In genomic region chr7:129864042-129864441, GRCh38 we compare ENCODE assay signal across 12 cellular contexts.
DNase-seq lines count a peak whose midpoint lies in the region; ATAC-seq and TF ChIP-seq lines count a peak whose summit lies in the region.
"Had no signal": no experiment of that assay in that cellular context is flagged by ENCODE, and none has a peak within 500 bp of the region (broad histone marks: within the 10 kb centered on the region; RNA-seq: fewer than 3 reads in every experiment).

No MANE protein-coding gene starts in this region.

- H3K9me3 ChIP-seq in H9 (ENCODE audit: control insufficient read depth, low read depth, low read length) (no peaks in the 10 kb centered on the region), adipocyte (ENCODE audit: control insufficient read depth, low read length) (no peaks in the 10 kb centered on the region), gastroesophageal sphincter (no peaks in the 10 kb centered on the region), sigmoid colon (no peaks in the 10 kb centered on the region)
- H3K9me3 ChIP-seq: BLaER1 treated with 17β-estradiol and CSF1 and Interleukin-3, amounts not matched to agents 10 nM and 100 nM had no signal

- no peak overlapping the region for H3K4me2 ChIP-seq in H9 (ENCODE audit: insufficient read depth, insufficient read length, low read length)

- intact Hi-C loops in sigmoid colon (cut with DNase I): no loop called here

- H3K36me3 Mint-ChIP-seq in H9 (ENCODE audit: insufficient read depth in 1 of 3, low read depth in 3 of 3): peaks cover 4 to 5% (median 4%) of the 10 kb centered on the region in 3 experiments; a peak in 6 of 7 replicates
- H3K36me3 Mint-ChIP-seq in activated CD4-positive, alpha-beta T cell treated with anti-CD3 and anti-CD28 coated beads, Interleukin-2, amount 10 ng/mL, durations not matched to agents 7 days and 5 days (ENCODE audit: low read depth): no peaks in the 10 kb centered on the region

- no peak overlapping the region for H2BK5ac ChIP-seq in H9 (ENCODE audit: insufficient read length, low read length)

- no peaks in the 10 kb centered on the region for H3K27me3 Mint-ChIP-seq in H9 (ENCODE audit: low read depth)
- no peaks in the 10 kb centered on the region for H3K27me3 Mint-ChIP-seq in activated CD4-positive, alpha-beta T cell treated with anti-CD3 and anti-CD28 coated beads, Interleukin-2, amount 10 ng/mL, durations not matched to agents 7 days and 5 days

- no peak overlapping the region for H4K91ac ChIP-seq in H9 (ENCODE audit: insufficient read length, low read depth, low read length)

- POLR2A ChIA-PET in HEK293T (lab: Yijun Ruan, JAX): no interaction called here
- POLR2A ChIA-PET in activated CD4-positive, alpha-beta T cell treated with anti-CD3 and anti-CD28 coated beads, Interleukin-2, amount 10 ng/mL, durations not matched to agents 7 days and 5 days (lab: Charles Lee): no interaction called here

- H3K18ac ChIP-seq in H9 (ENCODE audit: insufficient read length, low read depth, low read length): no peak overlapping the region

- DNase-seq in H9: no peak
- DNase-seq in adipocyte (ENCODE audit: low read depth): peak; percentile 59
- no peak for DNase-seq in sigmoid colon
- DNase-seq in SKM-1 treated with dmso at 0.1 percent for 144 hours (lab: John Stamatoyannopoulos, UW; ENCODE audit: unreplicated experiment): no peak
- DNase-seq in HEK293T (ENCODE audit: extremely low spot score): no peak
- DNase-seq in activated CD4-positive, alpha-beta T cell treated with anti-CD3 and anti-CD28 coated beads, Interleukin-2, amount 10 ng/mL, durations not matched to agents 7 days and 5 days: no peak
- DNase-seq: NCI-H1436 treated with DMSO at 0.1 percent for 48 hours, small intestine, T-helper 2 cell had no signal

- no peak overlapping the region for H2AFZ ChIP-seq in H9 (ENCODE audit: low read length)

- ATAC-seq in gastroesophageal sphincter (peak; percentile 91), GM18858 (IDR thresholded peaks at IDR 0.05; ENCODE audit: unreplicated experiment) (no peak)

- H3K56ac ChIP-seq in H9 (ENCODE audit: insufficient read length, low read depth, low read length): no peak overlapping the region

- no peak overlapping the region for H2BK20ac ChIP-seq in H9 (ENCODE audit: low read depth, low read length, poor library complexity, severe bottlenecking)

- H3K9ac ChIP-seq in H9 (ENCODE audit: extremely low read depth, insufficient read length, low read length) (no peak overlapping the region), adipocyte (ENCODE audit: low read length) (no peak overlapping the region)
- H3K9ac ChIP-seq: BLaER1 treated with 17β-estradiol and CSF1 and Interleukin-3, amounts not matched to agents 10 nM and 100 nM had no signal

- H3K27ac ChIP-seq in H9 (ENCODE audit: insufficient read length, low read depth, low read length) (no peak overlapping the region), gastroesophageal sphincter (peak overlapping the region; percentile 3 to 84 (median 80)), sigmoid colon (peak overlapping the region; percentile 43 to 76 (median 72))
- H3K27ac ChIP-seq: BLaER1 treated with 17β-estradiol and CSF1 and Interleukin-3, amounts not matched to agents 10 nM and 100 nM had no signal

- H2BK15ac ChIP-seq in H9 (ENCODE audit: low read depth, low read length): no peak overlapping the region

- no peak overlapping the region for H3K23ac ChIP-seq in H9 (ENCODE audit: insufficient read length, low read depth, low read length)

- no peak overlapping the region for H3K14ac ChIP-seq in H9 (ENCODE audit: insufficient read depth, low read length)

- no peak overlapping the region for H2BK12ac ChIP-seq in H9 (ENCODE audit: insufficient read length, low read depth, low read length)

- no peak overlapping the region for H2BK120ac ChIP-seq in H9 (ENCODE audit: low read depth, low read length, poor library complexity, severe bottlenecking)

- H3K4ac ChIP-seq in H9 (ENCODE audit: low read depth, low read length): no peak overlapping the region

- H3K9me3 Mint-ChIP-seq in H9: no peaks in the 10 kb centered on the region
- no peaks in the 10 kb centered on the region for H3K9me3 Mint-ChIP-seq in activated CD4-positive, alpha-beta T cell treated with anti-CD3 and anti-CD28 coated beads, Interleukin-2, amount 10 ng/mL, durations not matched to agents 7 days and 5 days

- no peak overlapping the region for H2AK5ac ChIP-seq in H9 (ENCODE audit: insufficient read length, low read length)

- peak overlapping the region; percentile 38 for H3K4me3 ChIP-seq in adipocyte (ENCODE audit: low read length)
- no peak overlapping the region for H3K4me3 ChIP-seq in gastroesophageal sphincter
- H3K4me3 ChIP-seq in sigmoid colon: no peak overlapping the region
- H3K4me3 ChIP-seq: BLaER1 treated with 17β-estradiol and CSF1 and Interleukin-3, amounts not matched to agents 10 nM and 100 nM had no signal

- no peaks in the 10 kb centered on the region; the same call in 1 of the 2 replicates for H3K79me2 ChIP-seq in H9 (ENCODE audit: insufficient read depth, low read length)

- H3K79me1 ChIP-seq in H9 (ENCODE audit: insufficient read depth, low read depth, low read length, poor library complexity, severe bottlenecking): peaks cover 2% of the 10 kb centered on the region

- no peak overlapping the region for H3K4me3 Mint-ChIP-seq in H9
- no peak overlapping the region for H3K4me3 Mint-ChIP-seq in activated CD4-positive, alpha-beta T cell treated with anti-CD3 and anti-CD28 coated beads, Interleukin-2, amount 10 ng/mL, durations not matched to agents 7 days and 5 days

- peaks cover 33 to 44% of the 10 kb centered on the region in 2 experiments for H3K4me1 Mint-ChIP-seq in H9
- peaks cover 24% of the 10 kb centered on the region for H3K4me1 Mint-ChIP-seq in activated CD4-positive, alpha-beta T cell treated with anti-CD3 and anti-CD28 coated beads, Interleukin-2, amount 10 ng/mL, durations not matched to agents 7 days and 5 days

- H3K27me3 ChIP-seq in H9 (ENCODE audit: insufficient read depth, low read length) (no peaks in the 10 kb centered on the region), adipocyte (replicated peaks; ENCODE audit: control insufficient read depth, insufficient read depth, low read length) (no peaks in the 10 kb centered on the region), gastroesophageal sphincter (no peaks in the 10 kb centered on the region), sigmoid colon (no peaks in the 10 kb centered on the region)
- H3K27me3 ChIP-seq: BLaER1 treated with 17β-estradiol and CSF1 and Interleukin-3, amounts not matched to agents 10 nM and 100 nM had no signal

- CTCF ChIA-PET in HEK293T (lab: Yijun Ruan, JAX): no interaction called here
- CTCF ChIA-PET in activated CD4-positive, alpha-beta T cell treated with anti-CD3 and anti-CD28 coated beads, Interleukin-2, amount 10 ng/mL, durations not matched to agents 7 days and 5 days (lab: Charles Lee): no interaction called here

- TF ChIP-seq EP300 in gastroesophageal sphincter (IDR thresholded peaks at IDR 0.05) (no peak), sigmoid colon (IDR thresholded peaks at IDR 0.05) (no peak)

- H3K4me1 ChIP-seq in H9 (ENCODE audit: insufficient read depth, low read length) (peaks cover 11% of the 10 kb centered on the region), adipocyte (ENCODE audit: control insufficient read depth, insufficient read depth, low read length) (peaks cover 63% of the 10 kb centered on the region), gastroesophageal sphincter (peaks cover 37 to 87% (median 58%) of the 10 kb centered on the region in 3 donors), sigmoid colon (peaks cover 0 to 82% (median 74%) of the 10 kb centered on the region in 4 donors)

- no peaks in the 10 kb centered on the region for H4K20me1 ChIP-seq in H9 (ENCODE audit: control insufficient read depth, insufficient read depth, insufficient read length)

- no peaks in the 10 kb centered on the region for H3K23me2 ChIP-seq in H9 (ENCODE audit: insufficient read length, low read depth, low read length, poor library complexity, severe bottlenecking)

- H3K27ac Mint-ChIP-seq in H9: 0 out of 7 replicates have a peak overlapping the region, but pooled peaks of 2 of the 3 experiments have one; percentile 34 to 39
- no peak overlapping the region for H3K27ac Mint-ChIP-seq in activated CD4-positive, alpha-beta T cell treated with anti-CD3 and anti-CD28 coated beads, Interleukin-2, amount 10 ng/mL, durations not matched to agents 7 days and 5 days

- H4K8ac ChIP-seq in H9 (replicated peaks; ENCODE audit: insufficient read length, low read depth, low read length): no peak overlapping the region

- H3T11ph ChIP-seq in H9 (ENCODE audit: low read length): no peak overlapping the region

- no CpG with 5 or more reads among the region's 3 CpGs for WGBS in H9 (ENCODE audit: extremely low coverage, insufficient read length, low lambda C conversion rate)
- 10 to 14% methylated on average over 2 to 3 of the region's 3 CpGs for WGBS in gastroesophageal sphincter (ENCODE audit: low coverage in 1 of 2), 2 donors
- WGBS in sigmoid colon, 2 donors: 84 to 86% methylated on average over 3 of the region's 3 CpGs

- TF ChIP-seq POLR2A in gastroesophageal sphincter (IDR thresholded peaks at IDR 0.05) (no peak), sigmoid colon (IDR thresholded peaks at IDR 0.05) (no peak)

- no peak for TF ChIP-seq CTCF in H9 (conservative IDR thresholded peaks at IDR 0.05)
- TF ChIP-seq CTCF in gastroesophageal sphincter (IDR thresholded peaks at IDR 0.05): no peak
- no peak for TF ChIP-seq CTCF in sigmoid colon (IDR thresholded peaks at IDR 0.05)

- H3K36me3 ChIP-seq in adipocyte (ENCODE audit: control insufficient read depth, insufficient read depth, low read length, severe bottlenecking) (no peaks in the 10 kb centered on the region), gastroesophageal sphincter (no peaks in the 10 kb centered on the region), sigmoid colon (no peaks in the 10 kb centered on the region)

- no peak overlapping the region for H4K5ac ChIP-seq in H9 (ENCODE audit: insufficient read length, low read depth, low read length)

TF ChIP-seq in HEK293T, 16 proteins besides CTCF, POLR2A, EP300 and RAD21 (continues in another document):
- TF ChIP-seq HDGF (IDR thresholded peaks at IDR 0.05; ENCODE audit: borderline replicate concordance) (no peak), CTBP1 (IDR thresholded peaks at IDR 0.05; ENCODE audit: borderline replicate concordance) (no peak), LEF1 (IDR thresholded peaks at IDR 0.05; ENCODE audit: borderline replicate concordance) (no peak), NFRKB (IDR thresholded peaks at IDR 0.05) (no peak), L3MBTL2 (conservative IDR thresholded peaks at IDR 0.05) (no peak), ZNF384 (IDR thresholded peaks at IDR 0.05) (no peak), ELF4 (IDR thresholded peaks at IDR 0.05) (no peak), PKNOX1 (IDR thresholded peaks at IDR 0.05) (no peak)
